Comparison of ENCODE assay signal across 8 cellular contexts in the genomic region with DNA sequence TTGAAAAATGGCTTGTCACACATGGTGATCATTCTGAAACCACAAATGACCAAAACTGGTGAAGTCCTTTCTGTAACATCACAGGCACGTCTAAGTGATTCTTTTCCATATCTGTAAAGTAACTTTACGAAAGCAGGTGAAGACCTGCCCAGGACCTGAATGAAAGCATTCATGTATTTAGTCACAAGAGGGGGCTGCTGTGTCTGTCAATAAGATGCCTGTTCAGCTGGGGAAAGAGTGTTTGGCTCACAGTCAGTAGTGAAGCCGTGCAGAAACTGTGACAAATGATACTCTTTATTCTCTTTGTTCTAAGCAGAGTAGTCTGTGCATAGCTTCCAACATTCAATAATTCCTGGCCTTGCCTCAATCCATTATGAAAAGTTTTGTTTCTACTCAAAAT.
DNase-seq lines count a peak whose midpoint lies in the region; ATAC-seq lines count a peak whose summit lies in the region.

No MANE protein-coding gene starts in this region.

- no peaks in the 10 kb centered on the region for H3K36me3 Mint-ChIP-seq in activated naive CD4-positive, alpha-beta T cell treated with anti-CD3 and anti-CD28 coated beads, Interleukin-2, amount 50 U/mL, for 72 hours

- peak overlapping the region; percentile 60 to 75 for H3K27ac Mint-ChIP-seq in activated naive CD4-positive, alpha-beta T cell treated with anti-CD3 and anti-CD28 coated beads, Interleukin-2, amount 50 U/mL, for 72 hours

- H3K9me3 Mint-ChIP-seq in activated naive CD4-positive, alpha-beta T cell treated with anti-CD3 and anti-CD28 coated beads, Interleukin-2, amount 50 U/mL, for 72 hours, result no peaks in the 10 kb centered on the region

- ATAC-seq in GM18498 (IDR thresholded peaks at IDR 0.05; ENCODE audit: unreplicated experiment) (peak; percentile 76), HG03571 (IDR thresholded peaks at IDR 0.05; ENCODE audit: unreplicated experiment) (no peak), HG03097 (IDR thresholded peaks at IDR 0.05; ENCODE audit: low FRiP score, unreplicated experiment) (no peak)
- peak; percentile 86 to 92 for ATAC-seq in activated naive CD4-positive, alpha-beta T cell treated with anti-CD3 and anti-CD28 coated beads, Interleukin-2, amount 50 U/mL, for 72 hours

- in situ Hi-C loops in ACHN (cut with HindIII; ENCODE audit: low pct_ligation_motif_present, low pct_unique_long_range_greater_than_20kb, low sequenced_read_pairs), result no loop called here

- peak; percentile 23 for DNase-seq in ACHN
- DNase-seq in LHCN-M2 (ENCODE audit: low read depth), result peak; percentile 1
- peak in 1 of 2 donors; percentile 24 for DNase-seq in activated naive CD4-positive, alpha-beta T cell treated with anti-CD3 and anti-CD28 coated beads, Interleukin-2, amount 50 U/mL, for 72 hours (ENCODE audit: low spot score in 2 of 2)
- peak; percentile 28 for DNase-seq in midbrain (lab: John Stamatoyannopoulos, UW)
- no peak for DNase-seq in DMS79 treated with DMSO at 0.1 percent for 48 hours (lab: John Stamatoyannopoulos, UW)

Comparison
In these comparisons a context has a peak if more than half of its experiments do, and no peak if none do; other contexts are left out.
1. ATAC-seq: peak in GM18498 (single experiment) and activated naive CD4-positive, alpha-beta T cell treated with anti-CD3 and anti-CD28 coated beads, Interleukin-2, amount 50 U/mL, for 72 hours (2 of 2); none in HG03571 (single experiment) and HG03097 (single experiment).